1 cellular context compared by ENCODE assay signal in genomic region chr11:20119315-20119714, GRCh38.
TF ChIP-seq lines count a peak whose summit lies in the region.

No MANE protein-coding gene starts in this region.

TF ChIP-seq in K562, 482 proteins besides CTCF, POLR2A, EP300 and RAD21 (continued from another document):
- TF ChIP-seq MLLT1 (IDR thresholded peaks at IDR 0.05) = no peak
- peak; percentile 22 for TF ChIP-seq PRDM10 (IDR thresholded peaks at IDR 0.05; ENCODE audit: partially characterized antibody)
- TF ChIP-seq MGA (IDR thresholded peaks at IDR 0.05) = peak; percentile 43; the same call in 1 of the 2 replicates
- no peak for TF ChIP-seq ZNF76 (CRISPR knock-in tag; IDR thresholded peaks at IDR 0.05; ENCODE audit: borderline replicate concordance)
- TF ChIP-seq ZBTB7A (IDR thresholded peaks at IDR 0.05; ENCODE audit: borderline replicate concordance, control insufficient read depth, low read depth, low read length) = peak; percentile 57; the same call in 1 of the 2 replicates
- TF ChIP-seq ZNF217 (CRISPR knock-in tag; IDR thresholded peaks at IDR 0.05) = no peak
- TF ChIP-seq L3MBTL2 (IDR thresholded peaks at IDR 0.05) = peak; percentile 39; the same call in 1 of the 2 replicates
- TF ChIP-seq SMARCC2 (IDR thresholded peaks at IDR 0.05; ENCODE audit: low read depth) = no peak
- no peak for TF ChIP-seq RREB1 (CRISPR knock-in tag; IDR thresholded peaks at IDR 0.05)
- peak; percentile 63; the same call in 1 of the 2 replicates for TF ChIP-seq NFE2 (IDR thresholded peaks at IDR 0.05; ENCODE audit: low read depth)
- TF ChIP-seq MCM3 (IDR thresholded peaks at IDR 0.05) = no peak
- no peak for TF ChIP-seq BRCA1 (IDR thresholded peaks at IDR 0.05)
- no peak for TF ChIP-seq BRCA1 (CRISPR knock-in tag; IDR thresholded peaks at IDR 0.05)
- TF ChIP-seq ZBTB17 (CRISPR knock-in tag; IDR thresholded peaks at IDR 0.05) = no peak
- no peak for TF ChIP-seq DACH1 (IDR thresholded peaks at IDR 0.05; ENCODE audit: partially characterized antibody)
- TF ChIP-seq NR2C2 (CRISPR knock-in tag; IDR thresholded peaks at IDR 0.05) = no peak
- peak; percentile 39; the same call in 1 of the 2 replicates for TF ChIP-seq NR2C2 (tag; IDR thresholded peaks at IDR 0.05)
- no peak for TF ChIP-seq VEZF1 (CRISPR knock-in tag; IDR thresholded peaks at IDR 0.05)
- TF ChIP-seq PPARD (CRISPR knock-in tag; IDR thresholded peaks at IDR 0.05) = no peak
- TF ChIP-seq ESRRA (IDR thresholded peaks at IDR 0.05; ENCODE audit: borderline replicate concordance, low read depth) = peak; percentile 47; the same call in 1 of the 2 replicates
- no peak for TF ChIP-seq POLR2AphosphoS2 (IDR thresholded peaks at IDR 0.05; ENCODE audit: low read length)
- peak; percentile 59 for TF ChIP-seq GABPA (tag; conservative IDR thresholded peaks at IDR 0.05; ENCODE audit: low read depth)
- no peak for TF ChIP-seq STAT5B (CRISPR knock-in tag; IDR thresholded peaks at IDR 0.05)
- no peak for TF ChIP-seq ZNF174 (CRISPR knock-in tag; IDR thresholded peaks at IDR 0.05)
- no peak for TF ChIP-seq HEY1 (CRISPR knock-in tag; IDR thresholded peaks at IDR 0.05; ENCODE audit: borderline replicate concordance)
- TF ChIP-seq HNRNPH1 (optimal IDR thresholded peaks at IDR 0.05; ENCODE audit: low read depth, low read length) = no peak
- peak; percentile 25; the same call in 1 of the 2 replicates for TF ChIP-seq C11orf30 (IDR thresholded peaks at IDR 0.05; ENCODE audit: low read depth)
